In genomic region chr3:37237252-37237651, GRCh38 we compare ENCODE assay signal across 20 cellular contexts.
"Had no signal": no experiment of that assay in that cellular context is flagged by ENCODE, and none has a peak within 500 bp of the region (broad histone marks: within the 10 kb centered on the region; RNA-seq: fewer than 3 reads in every experiment).

No MANE protein-coding gene starts in this region.

- H3K4me3 Mint-ChIP-seq: activated CD4-positive, alpha-beta T cell treated with anti-CD3 and anti-CD28 coated beads, Interleukin-2, amount 10 ng/mL, durations not matched to agents 7 days and 5 days; activated naive CD8-positive, alpha-beta T cell; natural killer cell treated with Interleukin-12 subunit alpha and Interleukin-12 subunit beta and Interleukin-15 and Interleukin-18, amount 100 ng/mL, for 72 hours; T-helper 2 cell treated with Interferon-gamma antibody and Interleukin-4, amounts not matched to agents 5 μg/mL and 100 μg/mL, for 36 hours had no signal

- H3K4me3 ChIP-seq: cardiac muscle cell, right atrium auricular region, smooth muscle cell, stomach, testis, upper lobe of right lung had no signal

- H3K36me3 Mint-ChIP-seq: activated naive CD8-positive, alpha-beta T cell; natural killer cell treated with Interleukin-12 subunit alpha and Interleukin-12 subunit beta and Interleukin-15 and Interleukin-18, amount 100 ng/mL, for 72 hours had no signal

- H3K9me3 ChIP-seq: right atrium auricular region, stomach, testis, upper lobe of right lung had no signal

- H3K36me3 ChIP-seq: cardiac muscle cell, right atrium auricular region, stomach, upper lobe of right lung had no signal

- H3K27ac Mint-ChIP-seq: activated CD4-positive, alpha-beta T cell treated with anti-CD3 and anti-CD28 coated beads, Interleukin-2, amount 10 ng/mL, durations not matched to agents 7 days and 5 days; activated naive CD8-positive, alpha-beta T cell; natural killer cell treated with Interleukin-12 subunit alpha and Interleukin-12 subunit beta and Interleukin-15 and Interleukin-18, amount 100 ng/mL, for 72 hours; progenitor cell of endocrine pancreas; T-helper 2 cell treated with Interferon-gamma antibody and Interleukin-4, amounts not matched to agents 5 μg/mL and 100 μg/mL, for 36 hours had no signal

- H3K9me3 Mint-ChIP-seq: activated CD4-positive, alpha-beta T cell treated with anti-CD3 and anti-CD28 coated beads, Interleukin-2, amount 10 ng/mL, durations not matched to agents 7 days and 5 days; natural killer cell treated with Interleukin-12 subunit alpha and Interleukin-12 subunit beta and Interleukin-15 and Interleukin-18, amount 100 ng/mL, for 72 hours; T-helper 2 cell treated with Interferon-gamma antibody and Interleukin-4, amounts not matched to agents 5 μg/mL and 100 μg/mL, for 36 hours had no signal

- DNase-seq: activated CD4-positive, alpha-beta T cell treated with anti-CD3 and anti-CD28 coated beads, Interleukin-2, amount 10 ng/mL, durations not matched to agents 7 days and 5 days; activated CD8-positive, alpha-beta memory T cell treated with anti-CD3 and anti-CD28 coated beads, Interleukin-2, amount 50 U/mL, for 48 hours; activated gamma-delta T cell treated with Interleukin-2 at 50 U/mL for 16 hours; anterior cingulate cortex; glutamatergic neuron; hypothalamus; kidney glomerular epithelial cell; mesendoderm; nucleus accumbens; stomach; testis; upper lobe of right lung had no signal

- FAIRE-seq: endometrium had no signal

- H3K27ac ChIP-seq: cardiac muscle cell, right atrium auricular region, stomach, testis, upper lobe of right lung had no signal

- H3K27me3 ChIP-seq: cardiac muscle cell, right atrium auricular region, stomach, testis, upper lobe of right lung had no signal

- H3K27me3 Mint-ChIP-seq: activated naive CD8-positive, alpha-beta T cell; progenitor cell of endocrine pancreas had no signal

- H3K4me1 ChIP-seq: upper lobe of right lung had no signal
